ENCODE assay signal across 10 cellular contexts in genomic region chr9:125538092-125538473, GRCh38.
DNase-seq lines count a peak whose midpoint lies in the region; ATAC-seq and TF ChIP-seq lines count a peak whose summit lies in the region.
"Had no signal": no experiment of that assay in that cellular context is flagged by ENCODE, and none has a peak within 500 bp of the region (broad histone marks: within the 10 kb centered on the region; RNA-seq: fewer than 3 reads in every experiment).

No MANE protein-coding gene starts in this region.

- H3K27me3 ChIP-seq in Caco-2 (replicated peaks; ENCODE audit: control insufficient read depth, insufficient read depth, low read length) (no peaks in the 10 kb centered on the region), lung (ENCODE audit: control insufficient read depth, insufficient read depth) (no peaks in the 10 kb centered on the region)

- WGBS in lung, 2 donors = 46 to 73% methylated on average over 2 of the region's 2 CpGs

- H3K36me3 Mint-ChIP-seq in Caco-2 (ENCODE audit: insufficient read depth, unreplicated experiment) = peaks cover 11% of the 10 kb centered on the region
- peaks cover 9% of the 10 kb centered on the region for H3K36me3 Mint-ChIP-seq in MCF 10A (ENCODE audit: insufficient read depth, unreplicated experiment)
- peaks cover 12% of the 10 kb centered on the region for H3K36me3 Mint-ChIP-seq in activated T-helper 2 cell treated with anti-CD3 and anti-CD28 coated beads, Interferon-gamma antibody, Interleukin-2, Interleukin-4, amounts not matched to agents 10 μg/mL and 5 μg/mL and 100 μg/mL, durations not matched to agents 14 hours and 24 hours and 36 hours (ENCODE audit: low read depth)
- peaks cover 38% of the 10 kb centered on the region for H3K36me3 Mint-ChIP-seq in activated T-helper 17 cell treated with anti-CD3 and anti-CD28 coated beads, Interleukin-2, amount 50 U/mL, for 72 hours (ENCODE audit: low read depth)

- H3K27me3 Mint-ChIP-seq in Caco-2 (ENCODE audit: insufficient read depth, unreplicated experiment) (no peaks in the 10 kb centered on the region), MCF 10A (ENCODE audit: insufficient read depth, unreplicated experiment) (no peaks in the 10 kb centered on the region)
- H3K27me3 Mint-ChIP-seq in activated T-helper 2 cell treated with anti-CD3 and anti-CD28 coated beads, Interferon-gamma antibody, Interleukin-2, Interleukin-4, amounts not matched to agents 10 μg/mL and 5 μg/mL and 100 μg/mL, durations not matched to agents 14 hours and 24 hours and 36 hours (ENCODE audit: low read depth) = no peaks in the 10 kb centered on the region
- no peaks in the 10 kb centered on the region for H3K27me3 Mint-ChIP-seq in activated T-helper 17 cell treated with anti-CD3 and anti-CD28 coated beads, Interleukin-2, amount 50 U/mL, for 72 hours

- CTCF ChIA-PET in Caco-2 (lab: Charles Lee) (no interaction called here), MCF 10A (lab: Yijun Ruan, JAX) (interaction anchor here (0.6 kb wide), 1 partner anchor 21 kb away, joined by 5 read pairs; no protein-coding TSS in a partner anchor)

- no peaks in the 10 kb centered on the region for H3K36me3 ChIP-seq in Caco-2 (ENCODE audit: control insufficient read depth, insufficient read depth, low read length)
- H3K36me3 ChIP-seq in lung (ENCODE audit: control insufficient read depth in 2 of 2, insufficient read depth in 2 of 2, low read length in 2 of 2) = peaks cover 2% of the 10 kb centered on the region in 2 donors

- no peaks in the 10 kb centered on the region for H3K9me3 ChIP-seq in Caco-2
- no peaks in the 10 kb centered on the region for H3K9me3 ChIP-seq in lung (ENCODE audit: control insufficient read depth in 2 of 2, insufficient read depth in 1 of 2, low read length in 1 of 2)

- BruUV-seq in Caco-2 (replicated peaks; lab: Mats Ljungman, UMichigan) (no TSS peak), MCF 10A (replicated peaks; lab: Mats Ljungman, UMichigan) (no TSS peak)

- ATAC-seq in lung (ENCODE audit: insufficient read depth, low FRiP score) = peak; percentile 80
- ATAC-seq in activated T-helper 17 cell treated with anti-CD3 and anti-CD28 coated beads, Interleukin-2, amount 50 U/mL, for 72 hours (replicated peaks) = no peak
- no peak for ATAC-seq in GM21515 (IDR thresholded peaks at IDR 0.05; ENCODE audit: unreplicated experiment)

- peak overlapping the region; percentile 14 for H3K27ac Mint-ChIP-seq in Caco-2 (ENCODE audit: unreplicated experiment)
- H3K27ac Mint-ChIP-seq in MCF 10A (ENCODE audit: low read depth, unreplicated experiment) = peak overlapping the region; percentile 92
- no peak overlapping the region for H3K27ac Mint-ChIP-seq in activated T-helper 2 cell treated with anti-CD3 and anti-CD28 coated beads, Interferon-gamma antibody, Interleukin-2, Interleukin-4, amounts not matched to agents 10 μg/mL and 5 μg/mL and 100 μg/mL, durations not matched to agents 14 hours and 24 hours and 36 hours
- H3K27ac Mint-ChIP-seq in activated T-helper 17 cell treated with anti-CD3 and anti-CD28 coated beads, Interleukin-2, amount 50 U/mL, for 72 hours = no peak overlapping the region

- peak overlapping the region in 1 of 2 donors; percentile 46 for H3K27ac ChIP-seq in lung (ENCODE audit: low read depth in 1 of 2, low read length in 1 of 2)

- H3K4me1 ChIP-seq in Caco-2 = peaks cover 13% of the 10 kb centered on the region
- peaks cover 3 to 19% of the 10 kb centered on the region in 2 donors for H3K4me1 ChIP-seq in lung (ENCODE audit: control insufficient read depth in 2 of 2, insufficient read depth in 2 of 2, low read length in 2 of 2)

- peak; percentile 52 to 55 for DNase-seq in Caco-2
- DNase-seq in NCI-H146 (lab: John Stamatoyannopoulos, UW) = peak; percentile 38
- DNase-seq in MCF 10A (ENCODE audit: unreplicated experiment) = peak; percentile 91
- DNase-seq in lung (ENCODE audit: low spot score) = peak; percentile 67
- DNase-seq in activated T-helper 2 cell treated with anti-CD3 and anti-CD28 coated beads, Interferon-gamma antibody, Interleukin-2, Interleukin-4, amounts not matched to agents 10 μg/mL and 5 μg/mL and 100 μg/mL, durations not matched to agents 14 hours and 24 hours and 36 hours (ENCODE audit: low spot score) = no peak
- DNase-seq in D341Med (ENCODE audit: low spot score) = no peak
- DNase-seq: aorta, NCI-H187 treated with DMSO at 0.1 percent for 48 hours had no signal

- POLR2A ChIA-PET in Caco-2 (lab: Charles Lee) (no interaction called here), MCF 10A (lab: Yijun Ruan, JAX) (no interaction called here)

- H3K4me1 Mint-ChIP-seq in Caco-2 (ENCODE audit: low read depth, unreplicated experiment) = peaks cover 12% of the 10 kb centered on the region
- peaks cover 38% of the 10 kb centered on the region for H3K4me1 Mint-ChIP-seq in MCF 10A (ENCODE audit: insufficient read depth, unreplicated experiment)
- H3K4me1 Mint-ChIP-seq in activated T-helper 2 cell treated with anti-CD3 and anti-CD28 coated beads, Interferon-gamma antibody, Interleukin-2, Interleukin-4, amounts not matched to agents 10 μg/mL and 5 μg/mL and 100 μg/mL, durations not matched to agents 14 hours and 24 hours and 36 hours (ENCODE audit: low read depth) = peaks cover 6% of the 10 kb centered on the region
- H3K4me1 Mint-ChIP-seq in activated T-helper 17 cell treated with anti-CD3 and anti-CD28 coated beads, Interleukin-2, amount 50 U/mL, for 72 hours = no peaks in the 10 kb centered on the region

- intact Hi-C loops in Caco-2 (cut with micrococcal nuclease; ENCODE audit: unreplicated experiment) = loop anchor here (10.0 kb wide), 1 partner anchor 123 kb away; no protein-coding TSS in a partner anchor
- intact Hi-C loops in MCF 10A (cut with micrococcal nuclease) = no loop called here
- intact Hi-C loops in activated T-helper 2 cell treated with anti-CD3 and anti-CD28 coated beads, Interferon-gamma antibody, Interleukin-2, Interleukin-4, amounts not matched to agents 10 μg/mL and 5 μg/mL and 100 μg/mL, durations not matched to agents 14 hours and 24 hours and 36 hours (cut with micrococcal nuclease) = no loop called here

- no peaks in the 10 kb centered on the region for H3K9me3 Mint-ChIP-seq in Caco-2 (ENCODE audit: unreplicated experiment)
- H3K9me3 Mint-ChIP-seq in MCF 10A (ENCODE audit: unreplicated experiment) = no peaks in the 10 kb centered on the region
- no peaks in the 10 kb centered on the region for H3K9me3 Mint-ChIP-seq in activated T-helper 2 cell treated with anti-CD3 and anti-CD28 coated beads, Interferon-gamma antibody, Interleukin-2, Interleukin-4, amounts not matched to agents 10 μg/mL and 5 μg/mL and 100 μg/mL, durations not matched to agents 14 hours and 24 hours and 36 hours
- H3K9me3 Mint-ChIP-seq in activated T-helper 17 cell treated with anti-CD3 and anti-CD28 coated beads, Interleukin-2, amount 50 U/mL, for 72 hours = no peaks in the 10 kb centered on the region

- TF ChIP-seq CTCF in Caco-2 (IDR thresholded peaks at IDR 0.05; ENCODE audit: insufficient read depth in 1 of 2, low read depth in 1 of 2, low read length in 1 of 2, severe bottlenecking in 1 of 2, unreplicated experiment in 1 of 2) (no peak), MCF 10A (IDR thresholded peaks at IDR 0.05; ENCODE audit: unreplicated experiment) (no peak), lung (IDR thresholded peaks at IDR 0.05; ENCODE audit: control extremely low read depth, extremely low read depth) (no peak)

- H3K4me3 Mint-ChIP-seq in Caco-2 (ENCODE audit: unreplicated experiment) = peak overlapping the region; percentile 9
- H3K4me3 Mint-ChIP-seq in MCF 10A (ENCODE audit: unreplicated experiment) = peak overlapping the region; percentile 54
- no peak overlapping the region for H3K4me3 Mint-ChIP-seq in activated T-helper 2 cell treated with anti-CD3 and anti-CD28 coated beads, Interferon-gamma antibody, Interleukin-2, Interleukin-4, amounts not matched to agents 10 μg/mL and 5 μg/mL and 100 μg/mL, durations not matched to agents 14 hours and 24 hours and 36 hours (ENCODE audit: low read depth)
- H3K4me3 Mint-ChIP-seq in activated T-helper 17 cell treated with anti-CD3 and anti-CD28 coated beads, Interleukin-2, amount 50 U/mL, for 72 hours = no peak overlapping the region

- no peak overlapping the region for H3K4me3 ChIP-seq in Caco-2 (ENCODE audit: low read depth, low read length)
- H3K4me3 ChIP-seq in lung = no peak overlapping the region

Comparison
In these comparisons a context has a peak if more than half of its experiments do, and no peak if none do; other contexts are left out.
1. DNase-seq: peak in Caco-2 (2 of 2), NCI-H146 (single experiment), MCF 10A (single experiment) and lung (single experiment); none in activated T-helper 2 cell treated with anti-CD3 and anti-CD28 coated beads, Interferon-gamma antibody, Interleukin-2, Interleukin-4, amounts not matched to agents 10 μg/mL and 5 μg/mL and 100 μg/mL, durations not matched to agents 14 hours and 24 hours and 36 hours (single experiment) and D341Med (single experiment).
2. H3K27ac Mint-ChIP-seq: peak in Caco-2 (single experiment) and MCF 10A (single experiment); none in activated T-helper 2 cell treated with anti-CD3 and anti-CD28 coated beads, Interferon-gamma antibody, Interleukin-2, Interleukin-4, amounts not matched to agents 10 μg/mL and 5 μg/mL and 100 μg/mL, durations not matched to agents 14 hours and 24 hours and 36 hours (single experiment) and activated T-helper 17 cell treated with anti-CD3 and anti-CD28 coated beads, Interleukin-2, amount 50 U/mL, for 72 hours (single experiment).
3. H3K4me3 Mint-ChIP-seq: peak in Caco-2 (single experiment) and MCF 10A (single experiment); none in activated T-helper 2 cell treated with anti-CD3 and anti-CD28 coated beads, Interferon-gamma antibody, Interleukin-2, Interleukin-4, amounts not matched to agents 10 μg/mL and 5 μg/mL and 100 μg/mL, durations not matched to agents 14 hours and 24 hours and 36 hours (single experiment) and activated T-helper 17 cell treated with anti-CD3 and anti-CD28 coated beads, Interleukin-2, amount 50 U/mL, for 72 hours (single experiment).